In the genomic region with DNA sequence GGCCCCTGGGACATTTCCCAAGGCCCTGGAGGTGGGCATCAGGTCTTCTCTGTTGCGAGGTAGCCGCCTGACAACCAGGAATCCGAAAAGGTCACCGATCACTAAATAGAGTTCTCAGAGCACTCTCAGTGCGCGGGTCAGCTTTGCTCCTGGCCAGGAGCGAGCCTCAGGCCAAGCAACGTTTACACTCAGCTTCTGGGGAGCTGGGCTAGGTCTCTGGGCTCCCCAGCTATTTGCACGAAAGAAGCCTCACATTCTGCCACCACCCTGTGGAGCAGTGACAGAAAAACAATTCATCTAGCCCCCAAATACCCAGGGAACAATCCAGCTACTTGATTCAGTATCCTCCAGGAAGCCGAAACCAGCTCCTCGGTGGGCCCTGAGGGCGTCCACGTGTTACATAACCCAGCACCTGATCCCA, we compare ENCODE assay signal across 11 cellular contexts. TPM values are rescaled to one million over a fixed set of nuclear protein-coding genes. Genes with fewer than 3 reads are reported as not detected.
DNase-seq lines count a peak whose midpoint lies in the region; ATAC-seq and TF ChIP-seq lines count a peak whose summit lies in the region.
"Had no signal": no experiment of that assay in that cellular context is flagged by ENCODE, and none has a peak within 500 bp of the region (broad histone marks: within the 10 kb centered on the region; RNA-seq: fewer than 3 reads in every experiment).

No MANE protein-coding gene starts in this region.

- peaks cover 12% of the 10 kb centered on the region for H3K27me3 Mint-ChIP-seq in glutamatergic neuron (ENCODE audit: unreplicated experiment)

- H3K27me3 ChIP-seq in osteoblast (ENCODE audit: insufficient read depth, low read length): no peaks in the 10 kb centered on the region
- no peaks in the 10 kb centered on the region for H3K27me3 ChIP-seq in aorta (ENCODE audit: control insufficient read depth in 1 of 2, insufficient read depth in 2 of 2, low read length in 1 of 2)
- H3K27me3 ChIP-seq: BE2C had no signal

- no peaks in the 10 kb centered on the region for H3K36me3 Mint-ChIP-seq in glutamatergic neuron (ENCODE audit: unreplicated experiment)

- ATAC-seq in aorta (ENCODE audit: low FRiP score): no peak
- no peak for ATAC-seq in HG02970 (IDR thresholded peaks at IDR 0.05; ENCODE audit: low FRiP score, unreplicated experiment)
- no peak for ATAC-seq in GM18873 (IDR thresholded peaks at IDR 0.05; ENCODE audit: low FRiP score, unreplicated experiment)
- ATAC-seq: activated CD8-positive, alpha-beta T cell treated with anti-CD3 and anti-CD28 coated beads for 36 hours had no signal

- H3K4me3 Mint-ChIP-seq in glutamatergic neuron (ENCODE audit: unreplicated experiment): peak overlapping the region; percentile 95
- H3K4me3 Mint-ChIP-seq: activated CD8-positive, alpha-beta T cell treated with anti-CD3 and anti-CD28 coated beads for 36 hours had no signal

- DNase-seq in Ammon's horn (ENCODE audit: low spot score) (peak; percentile 56), SK-N-MC (ENCODE audit: low read depth, low spot score) (no peak), glutamatergic neuron (no peak), osteoblast (ENCODE audit: insufficient read length, low spot score, missing footprints) (no peak), aorta (no peak), NCI-H345 (lab: John Stamatoyannopoulos, UW) (no peak)
- DNase-seq: activated CD8-positive, alpha-beta T cell treated with anti-CD3 and anti-CD28 coated beads for 36 hours; BE2C; NCI-H2171 had no signal

- H4K20me1 ChIP-seq in osteoblast (ENCODE audit: insufficient read depth, low read length): peaks cover 66% of the 10 kb centered on the region

- intact Hi-C loops in aorta (cut with DNase I): loop anchor here in 1 of 2 donors (10.0 kb wide), 1 partner anchor 70 kb away; no protein-coding TSS in a partner anchor

- TF ChIP-seq CTCF in glutamatergic neuron (IDR thresholded peaks at IDR 0.05; ENCODE audit: partially characterized antibody, unreplicated experiment) (no peak), osteoblast (IDR thresholded peaks at IDR 0.05; ENCODE audit: extremely low read depth, low read depth, low read length) (no peak)

- no peaks in the 10 kb centered on the region for H3K9me3 ChIP-seq in SK-N-MC (ENCODE audit: low read depth, low read length)
- H3K9me3 ChIP-seq in osteoblast (ENCODE audit: low read depth, low read length): no peaks in the 10 kb centered on the region
- H3K9me3 ChIP-seq in aorta (ENCODE audit: control insufficient read depth, low read length): no peaks in the 10 kb centered on the region
- H3K9me3 ChIP-seq: BE2C had no signal

- H3K9ac ChIP-seq in SK-N-MC (ENCODE audit: insufficient read length): no peak overlapping the region

- H3K36me3 ChIP-seq in SK-N-MC (ENCODE audit: insufficient read depth, low read length) (no peaks in the 10 kb centered on the region; the same call in 1 of the 2 replicates), osteoblast (ENCODE audit: insufficient read depth, low read length) (peaks cover 17% of the 10 kb centered on the region), aorta (ENCODE audit: control insufficient read depth in 1 of 2, insufficient read depth in 2 of 2, low read length in 1 of 2) (no peaks in the 10 kb centered on the region)
- H3K36me3 ChIP-seq: BE2C had no signal

- H3K79me2 ChIP-seq in osteoblast (ENCODE audit: insufficient read depth, low read length): peaks cover 81% of the 10 kb centered on the region

- peaks cover 62% of the 10 kb centered on the region for H3K4me1 Mint-ChIP-seq in glutamatergic neuron (ENCODE audit: low read depth, unreplicated experiment)

- peaks cover 20% of the 10 kb centered on the region for H3K9me3 Mint-ChIP-seq in glutamatergic neuron (ENCODE audit: unreplicated experiment)
- H3K9me3 Mint-ChIP-seq: activated CD8-positive, alpha-beta T cell treated with anti-CD3 and anti-CD28 coated beads for 36 hours had no signal

- H3K27ac Mint-ChIP-seq in glutamatergic neuron (ENCODE audit: unreplicated experiment): peak overlapping the region; percentile 82
- H3K27ac Mint-ChIP-seq: activated CD8-positive, alpha-beta T cell treated with anti-CD3 and anti-CD28 coated beads for 36 hours had no signal

- WGBS in aorta, 2 donors: 96 to 97% methylated on average over 13 of the region's 13 CpGs

- H3K4me3 ChIP-seq in SK-N-MC (peak overlapping the region; percentile 96; the same call in 1 of the 2 replicates), osteoblast (ENCODE audit: insufficient read depth, low read length) (peak overlapping the region; percentile 87), aorta (ENCODE audit: low read length in 2 of 2) (no peak overlapping the region)

- H3K4me1 ChIP-seq in osteoblast (ENCODE audit: insufficient read depth, low read length) (peaks cover 70% of the 10 kb centered on the region), aorta (ENCODE audit: control insufficient read depth in 1 of 2, insufficient read depth in 2 of 2, low read length in 2 of 2) (no peaks in the 10 kb centered on the region)

- H3K4me2 ChIP-seq in osteoblast (ENCODE audit: insufficient read depth, low read length): peak overlapping the region; percentile 95

- H2AFZ ChIP-seq in osteoblast (ENCODE audit: low read length): no peak overlapping the region

- H3K27ac ChIP-seq in SK-N-MC: no peak overlapping the region
- H3K27ac ChIP-seq in osteoblast (ENCODE audit: low read depth, low read length): peak overlapping the region; percentile 91
- no peak overlapping the region for H3K27ac ChIP-seq in aorta (ENCODE audit: low read depth in 1 of 2, low read length in 2 of 2)

RNA-seq across cellular contexts. Expression of gene SH3BP4, which starts 3.3 kb away (rescaled TPM):
- total RNA-seq in glutamatergic neuron (ENCODE audit: unreplicated experiment) (59.3 TPM), osteoblast (113 and 121 TPM in 2 replicates), aorta (10 to 100 TPM; 27.6 to 32.2 TPM)
- polyA plus RNA-seq in aorta: 1 to 10 TPM; 4.5 to 5.1 TPM

Comparison
In these comparisons a context has a peak if more than half of its experiments do, and no peak if none do; other contexts are left out.
1. H3K4me3 ChIP-seq: peak in SK-N-MC (single experiment) and osteoblast (single experiment); none in aorta (0 of 2).